In genomic region chr12:53467880-53468279, GRCh38 we compare ENCODE assay signal across 1 cellular context.
TF ChIP-seq lines count a peak whose summit lies in the region.

No MANE protein-coding gene starts in this region.

TF ChIP-seq in WTC11, 78 proteins besides CTCF, POLR2A, EP300 and RAD21:
- TF ChIP-seq NR2C2 (CRISPR knock-in tag; IDR thresholded peaks at IDR 0.05) (no peak), ETV6 (CRISPR knock-in tag; IDR thresholded peaks at IDR 0.05) (no peak), ESRRA (CRISPR knock-in tag; IDR thresholded peaks at IDR 0.05; ENCODE audit: borderline replicate concordance) (no peak), PRRX2 (CRISPR knock-in tag; IDR thresholded peaks at IDR 0.05) (no peak), ERG (CRISPR knock-in tag; IDR thresholded peaks at IDR 0.05) (no peak), ZBTB21 (CRISPR knock-in tag; IDR thresholded peaks at IDR 0.05; ENCODE audit: borderline replicate concordance) (no peak), ATF2 (CRISPR knock-in tag; IDR thresholded peaks at IDR 0.05; ENCODE audit: borderline replicate concordance, low read depth) (no peak), TP53 (CRISPR knock-in tag; IDR thresholded peaks at IDR 0.05) (no peak), PRDM15 (CRISPR knock-in tag; IDR thresholded peaks at IDR 0.05) (no peak), MAX (CRISPR knock-in tag; IDR thresholded peaks at IDR 0.05) (no peak), MLX (CRISPR knock-in tag; IDR thresholded peaks at IDR 0.05) (no peak), TCF7 (CRISPR knock-in tag; IDR thresholded peaks at IDR 0.05; ENCODE audit: low read depth) (no peak)
